In genomic region chr16:14301150-14302030, GRCh38 we compare ENCODE assay signal across 8 cellular contexts.
A peak's percentile ranks its signal among the peaks of the same experiment; 100 is the strongest.
DNase-seq lines count a peak whose midpoint lies in the region; ATAC-seq and TF ChIP-seq lines count a peak whose summit lies in the region.

No MANE protein-coding gene starts in this region.

- H2BK15ac ChIP-seq in H9 (ENCODE audit: low read depth, low read length): no peak overlapping the region

- H3T11ph ChIP-seq in H9 (ENCODE audit: low read length): no peak overlapping the region

- DNase-seq in CD4-positive, CD25-positive, alpha-beta regulatory T cell: no peak
- DNase-seq in H9 (peak; percentile 32), esophagus squamous epithelium (lab: John Stamatoyannopoulos, UW) (no peak), osteoblast (ENCODE audit: insufficient read length, low spot score, missing footprints) (peak; percentile 94), hippocampal formation (lab: John Stamatoyannopoulos, UW) (no peak), amniotic stem cell (lab: John Stamatoyannopoulos, UW) (no peak)

- no peak overlapping the region for H2BK20ac ChIP-seq in H9 (ENCODE audit: low read depth, low read length, poor library complexity, severe bottlenecking)

- no peak overlapping the region for H3K23ac ChIP-seq in H9 (ENCODE audit: insufficient read length, low read depth, low read length)

- no peak overlapping the region for H4K5ac ChIP-seq in H9 (ENCODE audit: insufficient read length, low read depth, low read length)

- H3K27ac Mint-ChIP-seq in CD4-positive, CD25-positive, alpha-beta regulatory T cell: peak overlapping the region; percentile 16 to 78 (median 59)
- no peak overlapping the region; a peak in 1 of 7 replicates for H3K27ac Mint-ChIP-seq in H9

- H3K4me3 ChIP-seq in CD4-positive, CD25-positive, alpha-beta regulatory T cell (ENCODE audit: low read depth, low read length): no peak overlapping the region
- peak overlapping the region; percentile 62 for H3K4me3 ChIP-seq in WI38 (ENCODE audit: low read depth, low read length)
- peak overlapping the region; percentile 82 to 98 (median 84) for H3K4me3 ChIP-seq in esophagus squamous epithelium
- H3K4me3 ChIP-seq in osteoblast (ENCODE audit: insufficient read depth, low read length): peak overlapping the region; percentile 76

- no peak overlapping the region for H2BK5ac ChIP-seq in H9 (ENCODE audit: insufficient read length, low read length)

- no peak overlapping the region for H3K56ac ChIP-seq in H9 (ENCODE audit: insufficient read length, low read depth, low read length)

- H3K4ac ChIP-seq in H9 (ENCODE audit: low read depth, low read length): no peak overlapping the region

- peaks cover 17% of the 10 kb centered on the region for H3K23me2 ChIP-seq in H9 (ENCODE audit: insufficient read length, low read depth, low read length, poor library complexity, severe bottlenecking)

- no CpG with 5 or more reads among the region's 34 CpGs for WGBS in H9 (ENCODE audit: extremely low coverage, insufficient read length, low lambda C conversion rate)
- WGBS in esophagus squamous epithelium, 2 donors: 5% methylated on average over 3 of the region's 34 CpGs

- no peaks in the 10 kb centered on the region for H4K20me1 ChIP-seq in H9 (ENCODE audit: control insufficient read depth, insufficient read depth, insufficient read length)
- H4K20me1 ChIP-seq in osteoblast (ENCODE audit: insufficient read depth, low read length): peaks cover 11% of the 10 kb centered on the region

- peak overlapping the region; percentile 30 for H3K18ac ChIP-seq in H9 (ENCODE audit: insufficient read length, low read depth, low read length)

- peak in 1 of 2 donors; percentile 12 for ATAC-seq in CD4-positive, CD25-positive, alpha-beta regulatory T cell (ENCODE audit: low read depth in 2 of 2)
- ATAC-seq in HG03139 (IDR thresholded peaks at IDR 0.05; ENCODE audit: unreplicated experiment): no peak

- no peaks in the 10 kb centered on the region for H3K36me3 Mint-ChIP-seq in CD4-positive, CD25-positive, alpha-beta regulatory T cell
- no peaks in the 10 kb centered on the region for H3K36me3 Mint-ChIP-seq in H9 (ENCODE audit: insufficient read depth in 1 of 3, low read depth in 3 of 3)

- peak overlapping the region; percentile 78 to 88 (median 85) for H3K4me3 Mint-ChIP-seq in CD4-positive, CD25-positive, alpha-beta regulatory T cell
- peak overlapping the region; percentile 52 to 82 for H3K4me3 Mint-ChIP-seq in H9

- no peak overlapping the region for H2BK120ac ChIP-seq in H9 (ENCODE audit: low read depth, low read length, poor library complexity, severe bottlenecking)

- H2AFZ ChIP-seq in H9 (ENCODE audit: low read length): no peak overlapping the region
- peak overlapping the region; percentile 78 for H2AFZ ChIP-seq in osteoblast (ENCODE audit: low read length)

- peaks cover 0 to 14% (median 3%) of the 10 kb centered on the region in 4 donors for H3K4me1 Mint-ChIP-seq in CD4-positive, CD25-positive, alpha-beta regulatory T cell
- peaks cover 34 to 37% of the 10 kb centered on the region in 2 experiments for H3K4me1 Mint-ChIP-seq in H9

- peak overlapping the region; percentile 53 for H3K4me2 ChIP-seq in H9 (ENCODE audit: insufficient read depth, insufficient read length, low read length)
- H3K4me2 ChIP-seq in osteoblast (ENCODE audit: insufficient read depth, low read length): peak overlapping the region; percentile 93

- H3K4me1 ChIP-seq in CD4-positive, CD25-positive, alpha-beta regulatory T cell (ENCODE audit: control insufficient read depth, insufficient read depth, low read length, poor library complexity, severe bottlenecking): peaks cover 26% of the 10 kb centered on the region
- peaks cover 4% of the 10 kb centered on the region; the same call in 1 of the 2 replicates for H3K4me1 ChIP-seq in H9 (ENCODE audit: insufficient read depth, low read length)
- H3K4me1 ChIP-seq in esophagus squamous epithelium: peaks cover 10 to 54% (median 15%) of the 10 kb centered on the region in 3 donors
- peaks cover 24% of the 10 kb centered on the region for H3K4me1 ChIP-seq in osteoblast (ENCODE audit: insufficient read depth, low read length)

- no peak overlapping the region for H4K91ac ChIP-seq in H9 (ENCODE audit: insufficient read length, low read depth, low read length)

- no peaks in the 10 kb centered on the region for H3K36me3 ChIP-seq in CD4-positive, CD25-positive, alpha-beta regulatory T cell (ENCODE audit: control insufficient read depth, insufficient read depth, low read length)
- no peaks in the 10 kb centered on the region for H3K36me3 ChIP-seq in esophagus squamous epithelium
- H3K36me3 ChIP-seq in osteoblast (ENCODE audit: insufficient read depth, low read length): no peaks in the 10 kb centered on the region

- H3K79me2 ChIP-seq in H9 (ENCODE audit: insufficient read depth, low read length): peaks cover 4% of the 10 kb centered on the region; the same call in 1 of the 2 replicates
- peaks cover 42% of the 10 kb centered on the region for H3K79me2 ChIP-seq in osteoblast (ENCODE audit: insufficient read depth, low read length)

- H3K9me3 Mint-ChIP-seq in CD4-positive, CD25-positive, alpha-beta regulatory T cell: no peaks in the 10 kb centered on the region
- H3K9me3 Mint-ChIP-seq in H9: no peaks in the 10 kb centered on the region; a peak in 1 of 5 replicates

- intact Hi-C loops in esophagus squamous epithelium (cut with DNase I): loop anchor here (5.0 kb wide), 1 partner anchor 226 kb away; no protein-coding TSS in a partner anchor

- no peaks in the 10 kb centered on the region for H3K9me3 ChIP-seq in CD4-positive, CD25-positive, alpha-beta regulatory T cell (ENCODE audit: control insufficient read depth in 2 of 2, low read length in 2 of 2)
- H3K9me3 ChIP-seq in H9 (ENCODE audit: control insufficient read depth, low read depth, low read length) (no peaks in the 10 kb centered on the region), esophagus squamous epithelium (no peaks in the 10 kb centered on the region), osteoblast (ENCODE audit: low read depth, low read length) (no peaks in the 10 kb centered on the region)

- H3K79me1 ChIP-seq in H9 (ENCODE audit: insufficient read depth, low read depth, low read length, poor library complexity, severe bottlenecking): no peaks in the 10 kb centered on the region

- no peak overlapping the region for H2BK12ac ChIP-seq in H9 (ENCODE audit: insufficient read length, low read depth, low read length)

- no peak overlapping the region for H2AK5ac ChIP-seq in H9 (ENCODE audit: insufficient read length, low read length)

- no peak overlapping the region for H3K9ac ChIP-seq in H9 (ENCODE audit: extremely low read depth, insufficient read length, low read length)

- TF ChIP-seq POLR2A in esophagus squamous epithelium (IDR thresholded peaks at IDR 0.05): no peak

- TF ChIP-seq CTCF in H9 (conservative IDR thresholded peaks at IDR 0.05) (no peak), WI38 (IDR thresholded peaks at IDR 0.05; ENCODE audit: low read depth, low read length) (no peak), esophagus squamous epithelium (IDR thresholded peaks at IDR 0.05) (no peak), osteoblast (IDR thresholded peaks at IDR 0.05; ENCODE audit: extremely low read depth, low read depth, low read length) (no peak)

- peaks cover 2% of the 10 kb centered on the region for H3K27me3 ChIP-seq in CD4-positive, CD25-positive, alpha-beta regulatory T cell (ENCODE audit: control insufficient read depth, insufficient read depth, low read length)
- H3K27me3 ChIP-seq in H9 (ENCODE audit: insufficient read depth, low read length) (no peaks in the 10 kb centered on the region), esophagus squamous epithelium (peaks cover 0 to 9% (median 0%) of the 10 kb centered on the region in 4 donors), osteoblast (ENCODE audit: insufficient read depth, low read length) (no peaks in the 10 kb centered on the region)

- H3K14ac ChIP-seq in H9 (ENCODE audit: insufficient read depth, low read length): no peak overlapping the region

- no peak overlapping the region for H4K8ac ChIP-seq in H9 (replicated peaks; ENCODE audit: insufficient read length, low read depth, low read length)

- no peak overlapping the region for H3K27ac ChIP-seq in CD4-positive, CD25-positive, alpha-beta regulatory T cell (ENCODE audit: insufficient read depth, low read length, poor library complexity, severe bottlenecking)
- H3K27ac ChIP-seq in H9 (ENCODE audit: insufficient read length, low read depth, low read length): no peak overlapping the region
- peak overlapping the region; percentile 81 to 93 (median 87) for H3K27ac ChIP-seq in esophagus squamous epithelium
- H3K27ac ChIP-seq in osteoblast (ENCODE audit: low read depth, low read length): peak overlapping the region; percentile 71

- peaks cover 49% of the 10 kb centered on the region for H3K27me3 Mint-ChIP-seq in CD4-positive, CD25-positive, alpha-beta regulatory T cell
- H3K27me3 Mint-ChIP-seq in H9 (ENCODE audit: low read depth): peaks cover 38% of the 10 kb centered on the region

Comparison
In these comparisons a context has a peak if more than half of its experiments do, and no peak if none do; other contexts are left out.
1. DNase-seq: peak in H9 (single experiment) and osteoblast (single experiment); none in CD4-positive, CD25-positive, alpha-beta regulatory T cell (0 of 3), esophagus squamous epithelium (single experiment), hippocampal formation (0 of 2) and amniotic stem cell (single experiment).
2. H3K27ac ChIP-seq: peak in esophagus squamous epithelium (4 of 4) and osteoblast (single experiment); none in CD4-positive, CD25-positive, alpha-beta regulatory T cell (single experiment) and H9 (single experiment).
3. H3K27ac Mint-ChIP-seq: peak in CD4-positive, CD25-positive, alpha-beta regulatory T cell (3 of 3); none in H9 (0 of 3).